Comparison of ENCODE assay signal across 8 cellular contexts in genomic region chr7:122886357-122887081, GRCh38. TPM values are rescaled to one million over a fixed set of nuclear protein-coding genes. Genes with fewer than 3 reads are reported as not detected.
DNase-seq lines count a peak whose midpoint lies in the region; ATAC-seq and TF ChIP-seq lines count a peak whose summit lies in the region.
"Had no signal": no experiment of that assay in that cellular context is flagged by ENCODE, and none has a peak within 500 bp of the region (broad histone marks: within the 10 kb centered on the region; RNA-seq: fewer than 3 reads in every experiment).

Gene CADPS2, minus strand, starts transcription at chr7:122886460. Its CDS starts 123 bp downstream, at chr7:122886337.

- in situ Hi-C loops in GM13977 (cut with MboI; ENCODE audit: low pct_unique_long_range_greater_than_20kb, low sequenced_read_pairs, unreplicated experiment) = no loop called here

- intact Hi-C loops in left lung (cut with DNase I) = no loop called here

- H3K4me3 ChIP-seq in duodenal mucosa (ENCODE audit: low read depth in 1 of 2, low read length in 2 of 2) = peak within 1 kb of the TSS; percentile 77 to 88
- peak within 1 kb of the TSS; percentile 64 to 71 for H3K4me3 ChIP-seq in left lung

- peak; percentile 73 for DNase-seq in GM13977 (ENCODE audit: low spot score)
- peak; percentile 88 for DNase-seq in H4 (ENCODE audit: low spot score)
- DNase-seq in Kasumi-1 (lab: John Stamatoyannopoulos, UW) = peak; percentile 50
- peak; percentile 33 for DNase-seq in SK-N-DZ (ENCODE audit: low spot score)
- peak; percentile 90 to 94 for DNase-seq in left lung
- peak; percentile 21 for DNase-seq in stimulated activated naive CD8-positive, alpha-beta T cell treated with anti-CD3 and anti-CD28 coated beads, Interleukin-15, Interleukin-2, amounts not matched to agents 100 U/mL and 50 U/mL, for 24 hours

- peak; percentile 89 for ATAC-seq in left lung
- ATAC-seq in stimulated activated naive CD8-positive, alpha-beta T cell treated with anti-CD3 and anti-CD28 coated beads, Interleukin-15, Interleukin-2, amounts not matched to agents 100 U/mL and 50 U/mL, for 24 hours = peak; percentile 57

- H3K36me3 ChIP-seq in duodenal mucosa (ENCODE audit: control insufficient read depth in 1 of 2, insufficient read depth in 2 of 2, low read length in 2 of 2) (no peaks in the 10 kb centered on the region), left lung (no peaks in the 10 kb centered on the region)
- H3K36me3 ChIP-seq: neutrophil had no signal

- TF ChIP-seq CTCF in GM13977 (IDR thresholded peaks at IDR 0.05; ENCODE audit: extremely low read depth, insufficient read depth, missing control alignments) (no peak), left lung (IDR thresholded peaks at IDR 0.05) (peak in 1 of 2 donors; percentile 57)

- H3K9ac ChIP-seq in duodenal mucosa (ENCODE audit: low read depth in 1 of 2, low read length in 2 of 2) = peak within 1 kb of the TSS; percentile 73 to 87

- H3K9me3 ChIP-seq in duodenal mucosa (ENCODE audit: control insufficient read depth in 1 of 2, low read length in 2 of 2) (no peaks in the 10 kb centered on the region), left lung (no peaks in the 10 kb centered on the region)
- H3K9me3 ChIP-seq: neutrophil had no signal

- H3K27ac ChIP-seq in duodenal mucosa (ENCODE audit: low read depth, low read length) = peak within 1 kb of the TSS; percentile 87
- H3K27ac ChIP-seq in left lung = peak within 1 kb of the TSS; percentile 92 to 94
- H3K27ac ChIP-seq: neutrophil had no signal

- H3K4me1 ChIP-seq in duodenal mucosa (ENCODE audit: control insufficient read depth in 1 of 2, insufficient read depth in 2 of 2, low read length in 2 of 2) = peaks cover 5 to 13% of the 10 kb centered on the region in 2 donors
- peaks cover under 1 to 13% of the 10 kb centered on the region in 2 donors for H3K4me1 ChIP-seq in left lung

- peaks cover 0 to 13% of the 10 kb centered on the region in 2 donors for H3K27me3 ChIP-seq in duodenal mucosa (ENCODE audit: control insufficient read depth in 1 of 2, insufficient read depth in 2 of 2, low read length in 2 of 2)
- H3K27me3 ChIP-seq in left lung = peaks cover 0 to 41% of the 10 kb centered on the region in 2 donors

RNA-seq across cellular contexts. Expression of gene CADPS2, which starts in this region (rescaled TPM):
- total RNA-seq in H4 (2014; rRNA removed; shearing (Covaris generic)) = 22.4 and 23.3 TPM in 2 replicates
- polyA plus RNA-seq in SK-N-DZ (2014; cell fraction: cytosol; rRNA removed) = not detected in 2 replicates
- not detected in 2 replicates for polyA plus RNA-seq in SK-N-DZ (2014; cell fraction: nucleus; rRNA removed)
- total RNA-seq in left lung = 10 to 100 TPM; 34.2 to 57.5 TPM

Comparison
In these comparisons a context has a peak if more than half of its experiments do, and no peak if none do; other contexts are left out.
1. Peak in every context shown above with its lines: DNase-seq, ATAC-seq, H3K4me3 ChIP-seq and H3K27ac ChIP-seq.
2. DNase-seq: peak in every context shown above with its lines; median percentile 92 in left lung; 88 in H4; 73 in GM13977; 50 in Kasumi-1; 33 in SK-N-DZ; 21 in stimulated activated naive CD8-positive, alpha-beta T cell treated with anti-CD3 and anti-CD28 coated beads, Interleukin-15, Interleukin-2, amounts not matched to agents 100 U/mL and 50 U/mL, for 24 hours.